Comparison of ENCODE assay signal across 14 cellular contexts in genomic region chr9:131660466-131661405, GRCh38.
DNase-seq lines count a peak whose midpoint lies in the region; ATAC-seq and TF ChIP-seq lines count a peak whose summit lies in the region.
"Had no signal": no experiment of that assay in that cellular context is flagged by ENCODE, and none has a peak within 500 bp of the region (broad histone marks: within the 10 kb centered on the region; RNA-seq: fewer than 3 reads in every experiment).

No MANE protein-coding gene starts in this region.

- peaks cover 30% of the 10 kb centered on the region for H3K36me3 Mint-ChIP-seq in GM23338 (ENCODE audit: low read depth)
- H3K36me3 Mint-ChIP-seq in activated T-helper 1 cell treated with anti-CD3 and anti-CD28 coated beads, Interleukin-12 subunit alpha, Interleukin-12 subunit beta, Interleukin-2, Interleukin-4 antibody, amounts not matched to agents 30 ng/mL and 10 ng/mL and 1 ng/mL, durations not matched to agents 14 hours and 24 hours and 36 hours (ENCODE audit: low read depth) = peaks cover 37% of the 10 kb centered on the region

- H3K4me3 ChIP-seq in BLaER1 (no peak overlapping the region), GM23338 (peak overlapping the region; percentile 34; the same call in 1 of the 2 replicates), iPS DF 6.9 (ENCODE audit: low read length) (no peak overlapping the region)
- H3K4me3 ChIP-seq: SJCRH30 had no signal

- H3K9me3 ChIP-seq in BLaER1 (peaks cover 20% of the 10 kb centered on the region), iPS DF 6.9 (ENCODE audit: control insufficient read depth, insufficient read depth, low read length) (no peaks in the 10 kb centered on the region)

- peaks cover 42% of the 10 kb centered on the region for H3K36me3 ChIP-seq in BLaER1
- H3K36me3 ChIP-seq in GM23338 (ENCODE audit: insufficient read depth) = peaks cover 5% of the 10 kb centered on the region
- no peaks in the 10 kb centered on the region for H3K36me3 ChIP-seq in iPS DF 6.9 (ENCODE audit: control insufficient read depth, insufficient read depth, low read length)

- H2AFZ ChIP-seq in GM23338 = no peak overlapping the region

- no peak for TF ChIP-seq CTCF in GM23338 (conservative IDR thresholded peaks at IDR 0.05; ENCODE audit: low read depth in 2 of 2)

- H4K20me1 ChIP-seq in BLaER1 (peaks cover 65% of the 10 kb centered on the region), GM23338 (replicated peaks; ENCODE audit: insufficient read depth) (no peaks in the 10 kb centered on the region)

- H3K4me2 ChIP-seq in BLaER1 (peak overlapping the region; percentile 75), GM23338 (peak overlapping the region; percentile 19)

- H3F3A ChIP-seq in GM23338 (replicated peaks; ENCODE audit: low read depth) = peaks cover 20% of the 10 kb centered on the region

- peaks cover 49% of the 10 kb centered on the region for H3K4me1 Mint-ChIP-seq in GM23338
- peaks cover 92% of the 10 kb centered on the region for H3K4me1 Mint-ChIP-seq in activated T-helper 1 cell treated with anti-CD3 and anti-CD28 coated beads, Interleukin-12 subunit alpha, Interleukin-12 subunit beta, Interleukin-2, Interleukin-4 antibody, amounts not matched to agents 30 ng/mL and 10 ng/mL and 1 ng/mL, durations not matched to agents 14 hours and 24 hours and 36 hours (ENCODE audit: low read depth)

- ATAC-seq in GM23338 = peak; percentile 90
- ATAC-seq in HG03521 (IDR thresholded peaks at IDR 0.05; ENCODE audit: unreplicated experiment) = no peak
- ATAC-seq: CD8-positive, alpha-beta T cell had no signal

- H3K4me3 Mint-ChIP-seq in GM23338 = peak overlapping the region; percentile 6; the same call in 2 of the 3 replicates
- no peak overlapping the region for H3K4me3 Mint-ChIP-seq in activated T-helper 1 cell treated with anti-CD3 and anti-CD28 coated beads, Interleukin-12 subunit alpha, Interleukin-12 subunit beta, Interleukin-2, Interleukin-4 antibody, amounts not matched to agents 30 ng/mL and 10 ng/mL and 1 ng/mL, durations not matched to agents 14 hours and 24 hours and 36 hours
- H3K4me3 Mint-ChIP-seq: CD8-positive, alpha-beta T cell had no signal

- intact Hi-C loops in activated T-helper 1 cell treated with anti-CD3 and anti-CD28 coated beads, Interleukin-12 subunit alpha, Interleukin-12 subunit beta, Interleukin-2, Interleukin-4 antibody, amounts not matched to agents 30 ng/mL and 10 ng/mL and 1 ng/mL, durations not matched to agents 14 hours and 24 hours and 36 hours (cut with micrococcal nuclease) = no loop called here

- DNase-seq in GM23338 (ENCODE audit: low spot score) (peak; percentile 74), iPS DF 6.9 (ENCODE audit: low read depth, low spot score) (peak; percentile 43), HuH-7.5 (ENCODE audit: low spot score) (no peak), SKM-1 (lab: John Stamatoyannopoulos, UW; ENCODE audit: unreplicated experiment) (no peak), SIG-M5 (lab: John Stamatoyannopoulos, UW) (no peak)
- no peak for DNase-seq in activated T-helper 1 cell treated with anti-CD3 and anti-CD28 coated beads, Interleukin-12 subunit alpha, Interleukin-12 subunit beta, Interleukin-2, Interleukin-4 antibody, amounts not matched to agents 30 ng/mL and 10 ng/mL and 1 ng/mL, durations not matched to agents 14 hours and 24 hours and 36 hours (ENCODE audit: low spot score)
- DNase-seq: activated CD4-positive, alpha-beta T cell treated with anti-CD3 and anti-CD28 coated beads for 48 hours; CD8-positive, alpha-beta T cell; effector memory CD4-positive, alpha-beta T cell; HCEC 1CT; NCI-H2171 treated with DMSO at 0.1 percent for 48 hours; SJCRH30 had no signal

- no CpG with 5 or more reads among the region's 19 CpGs for WGBS in iPS DF 6.9 (ENCODE audit: insufficient coverage, insufficient read length)

- H3K4me1 ChIP-seq in BLaER1 = peaks cover 89% of the 10 kb centered on the region
- peaks cover 42% of the 10 kb centered on the region for H3K4me1 ChIP-seq in GM23338 (ENCODE audit: insufficient read depth)
- peaks cover 5% of the 10 kb centered on the region; the same call in 1 of the 2 replicates for H3K4me1 ChIP-seq in iPS DF 6.9 (ENCODE audit: control insufficient read depth, insufficient read depth, low read length)

- no peak overlapping the region for H3K9ac ChIP-seq in BLaER1

- H3K27me3 ChIP-seq in BLaER1 = no peaks in the 10 kb centered on the region
- H3K27me3 ChIP-seq in GM23338 (ENCODE audit: insufficient read depth) = no peaks in the 10 kb centered on the region
- H3K27me3 ChIP-seq in iPS DF 6.9 (ENCODE audit: control insufficient read depth, insufficient read depth, low read length) = no peaks in the 10 kb centered on the region
- H3K27me3 ChIP-seq: SJCRH30 had no signal

- H3K27ac ChIP-seq in BLaER1 = no peak overlapping the region
- H3K27ac ChIP-seq in GM23338 (ENCODE audit: low read depth) = peak overlapping the region; percentile 89
- peak overlapping the region; percentile 37 for H3K27ac ChIP-seq in iPS DF 6.9 (ENCODE audit: low read length)
- H3K27ac ChIP-seq: SJCRH30 had no signal

- H3K9me2 ChIP-seq in GM23338 (ENCODE audit: insufficient read depth) = no peaks in the 10 kb centered on the region

- peaks cover 6% of the 10 kb centered on the region for H3K27me3 Mint-ChIP-seq in GM23338 (ENCODE audit: insufficient read depth, low read depth, poor library complexity)
- H3K27me3 Mint-ChIP-seq in activated T-helper 1 cell treated with anti-CD3 and anti-CD28 coated beads, Interleukin-12 subunit alpha, Interleukin-12 subunit beta, Interleukin-2, Interleukin-4 antibody, amounts not matched to agents 30 ng/mL and 10 ng/mL and 1 ng/mL, durations not matched to agents 14 hours and 24 hours and 36 hours (ENCODE audit: insufficient read depth) = no peaks in the 10 kb centered on the region

- peak overlapping the region; percentile 65 for H3K27ac Mint-ChIP-seq in GM23338
- peak overlapping the region; percentile 62 for H3K27ac Mint-ChIP-seq in activated T-helper 1 cell treated with anti-CD3 and anti-CD28 coated beads, Interleukin-12 subunit alpha, Interleukin-12 subunit beta, Interleukin-2, Interleukin-4 antibody, amounts not matched to agents 30 ng/mL and 10 ng/mL and 1 ng/mL, durations not matched to agents 14 hours and 24 hours and 36 hours
- H3K27ac Mint-ChIP-seq: CD8-positive, alpha-beta T cell had no signal

- peaks cover 66% of the 10 kb centered on the region for H3K79me2 ChIP-seq in GM23338 (replicated peaks; ENCODE audit: insufficient read depth)

- peaks cover 18% of the 10 kb centered on the region for H3K9me3 Mint-ChIP-seq in GM23338
- no peaks in the 10 kb centered on the region for H3K9me3 Mint-ChIP-seq in activated T-helper 1 cell treated with anti-CD3 and anti-CD28 coated beads, Interleukin-12 subunit alpha, Interleukin-12 subunit beta, Interleukin-2, Interleukin-4 antibody, amounts not matched to agents 30 ng/mL and 10 ng/mL and 1 ng/mL, durations not matched to agents 14 hours and 24 hours and 36 hours
- H3K9me3 Mint-ChIP-seq: CD8-positive, alpha-beta T cell had no signal

TF ChIP-seq in GM23338, 12 proteins besides CTCF, POLR2A, EP300 and RAD21:
- 0 out of 2 replicates have a peak, but pooled peaks have one; percentile 25 for TF ChIP-seq POLR2AphosphoS5 (IDR thresholded peaks at IDR 0.05; ENCODE audit: low read depth)
- TF ChIP-seq NANOG (IDR thresholded peaks at IDR 0.05; ENCODE audit: borderline replicate concordance) = peak; percentile 81
- no peak for TF ChIP-seq CREB1 (CRISPR knock-in tag; IDR thresholded peaks at IDR 0.05; ENCODE audit: low read depth)

Comparison
In these comparisons a context has a peak if more than half of its experiments do, and no peak if none do; other contexts are left out.
1. DNase-seq: peak in GM23338 (single experiment) and iPS DF 6.9 (single experiment); none in activated T-helper 1 cell treated with anti-CD3 and anti-CD28 coated beads, Interleukin-12 subunit alpha, Interleukin-12 subunit beta, Interleukin-2, Interleukin-4 antibody, amounts not matched to agents 30 ng/mL and 10 ng/mL and 1 ng/mL, durations not matched to agents 14 hours and 24 hours and 36 hours (single experiment), HuH-7.5 (single experiment), SKM-1 (single experiment) and SIG-M5 (single experiment).